Comparison of ENCODE assay signal across 15 cellular contexts in genomic region chr15:49814709-49815108, GRCh38.
"Had no signal": no experiment of that assay in that cellular context is flagged by ENCODE, and none has a peak within 500 bp of the region (broad histone marks: within the 10 kb centered on the region; RNA-seq: fewer than 3 reads in every experiment).

No MANE protein-coding gene starts in this region.

- FAIRE-seq: endometrium had no signal

- H3K4me3 ChIP-seq: dorsolateral prefrontal cortex, prostate gland, sigmoid colon had no signal

- H3K27ac ChIP-seq: dorsolateral prefrontal cortex, foreskin keratinocyte, prostate gland, sigmoid colon had no signal

- DNase-seq: activated CD4-positive, alpha-beta T cell treated with anti-CD3 and anti-CD28 coated beads, Interleukin-2, amount 50 U/mL, for 1 hour; activated naive CD4-positive, alpha-beta T cell treated with anti-CD3 and anti-CD28 coated beads, Interleukin-2, amount 50 U/mL, for 16 hours; anterior cingulate cortex; dorsolateral prefrontal cortex; foreskin keratinocyte; left cardiac atrium; naive thymus-derived CD8-positive, alpha-beta T cell; nucleus accumbens; sigmoid colon; stimulated activated CD4-positive, alpha-beta T cell treated with anti-CD3 and anti-CD28 coated beads, Interleukin-12 subunit alpha, Interleukin-12 subunit beta, amount 100 ng/mL, for 4 hours; stimulated activated naive CD4-positive, alpha-beta T cell treated with Interleukin-2 at 50 U/mL for 16 hours; trophoblast cell had no signal

- H3K4me1 ChIP-seq: foreskin keratinocyte, prostate gland had no signal

- H3K27me3 ChIP-seq: dorsolateral prefrontal cortex, foreskin keratinocyte, sigmoid colon had no signal

- H3K36me3 ChIP-seq: prostate gland, sigmoid colon had no signal

- ATAC-seq: esophagus mucosa; foreskin keratinocyte; naive thymus-derived CD8-positive, alpha-beta T cell had no signal

- H3K9me3 ChIP-seq: prostate gland, sigmoid colon had no signal
